In genomic region chr2:28704621-28705020, GRCh38 we compare ENCODE assay signal across 24 cellular contexts.
"Had no signal": no experiment of that assay in that cellular context is flagged by ENCODE, and none has a peak within 500 bp of the region (broad histone marks: within the 10 kb centered on the region; RNA-seq: fewer than 3 reads in every experiment).

No MANE protein-coding gene starts in this region.

- DNase-seq: hypothalamus; immature natural killer cell; left ventricle myocardium inferior; mesendoderm; naive B cell; ovary; posterior cingulate gyrus; retina; right cardiac atrium; stimulated activated CD4-positive, alpha-beta T cell treated with anti-CD3 and anti-CD28 coated beads, Interleukin-4, amount 100 ng/mL, for 24 hours; stimulated activated naive CD4-positive, alpha-beta T cell; tibial artery; trophoblast cell; upper lobe of right lung had no signal

- H3K4me3 ChIP-seq: left ventricle myocardium inferior, lung, ovary, prostate gland, skin epidermis, suprapubic skin, thoracic aorta, tibial artery, upper lobe of right lung had no signal

- H3K36me3 Mint-ChIP-seq: mesothelial cell of epicardium; stimulated activated effector memory CD8-positive, alpha-beta T cell treated with anti-CD3 and anti-CD28 coated beads, Interleukin-12 subunit alpha, Interleukin-12 subunit beta, amount 100 ng/mL, for 72 hours had no signal

- H3K27ac ChIP-seq: left ventricle myocardium inferior, ovary, prostate gland, suprapubic skin, tibial artery, upper lobe of right lung had no signal

- H3K4me1 ChIP-seq: prostate gland, upper lobe of right lung had no signal

- H3K36me3 ChIP-seq: left ventricle myocardium inferior, ovary, prostate gland, suprapubic skin, upper lobe of right lung had no signal

- H3K27me3 Mint-ChIP-seq: naive B cell; stimulated activated naive CD8-positive, alpha-beta T cell treated with anti-CD3 and anti-CD28 coated beads, Interleukin-15, Interleukin-2, amounts not matched to agents 100 ng/mL and 50 ng/mL, for 24 hours had no signal

- H3K4me1 Mint-ChIP-seq: immature natural killer cell; stimulated activated effector memory CD8-positive, alpha-beta T cell treated with anti-CD3 and anti-CD28 coated beads, Interleukin-12 subunit alpha, Interleukin-12 subunit beta, amount 100 ng/mL, for 72 hours had no signal

- H3K27me3 ChIP-seq: ovary, suprapubic skin, tibial artery, upper lobe of right lung had no signal

- H3K9me3 ChIP-seq: ovary, prostate gland, suprapubic skin, thoracic aorta, tibial artery, upper lobe of right lung had no signal

- H3K27ac Mint-ChIP-seq: immature natural killer cell; mesothelial cell of epicardium; stimulated activated effector memory CD8-positive, alpha-beta T cell treated with anti-CD3 and anti-CD28 coated beads, Interleukin-12 subunit alpha, Interleukin-12 subunit beta, amount 100 ng/mL, for 72 hours; stimulated activated naive CD8-positive, alpha-beta T cell treated with anti-CD3 and anti-CD28 coated beads, Interleukin-15, Interleukin-2, amounts not matched to agents 100 ng/mL and 50 ng/mL, for 24 hours had no signal

- ATAC-seq: natural killer cell treated with Interleukin-12 subunit alpha and Interleukin-12 subunit beta and Interleukin-15 and Interleukin-18, amount 100 ng/mL, for 72 hours; right cardiac atrium; sciatic nerve; stimulated activated effector memory CD8-positive, alpha-beta T cell treated with anti-CD3 and anti-CD28 coated beads, Interleukin-12 subunit alpha, Interleukin-12 subunit beta, amount 100 ng/mL, for 72 hours; upper lobe of right lung had no signal

- H3K4me3 Mint-ChIP-seq: immature natural killer cell; mesothelial cell of epicardium; natural killer cell treated with Interleukin-12 subunit alpha and Interleukin-12 subunit beta and Interleukin-15 and Interleukin-18, amount 100 ng/mL, for 72 hours; stimulated activated effector memory CD8-positive, alpha-beta T cell treated with anti-CD3 and anti-CD28 coated beads, Interleukin-12 subunit alpha, Interleukin-12 subunit beta, amount 100 ng/mL, for 72 hours; stimulated activated naive CD8-positive, alpha-beta T cell treated with anti-CD3 and anti-CD28 coated beads, Interleukin-15, Interleukin-2, amounts not matched to agents 100 ng/mL and 50 ng/mL, for 24 hours had no signal
